Comparison of ENCODE assay signal across 8 cellular contexts in genomic region chr4:15681372-15682339, GRCh38. TPM values are rescaled to one million over a fixed set of nuclear protein-coding genes. Genes with fewer than 3 reads are reported as not detected.
DNase-seq lines count a peak whose midpoint lies in the region; TF ChIP-seq lines count a peak whose summit lies in the region.

FAM200B (plus strand) TSS chr4:15681827; CDS start chr4:15686978, 5,151 bp downstream.

- H3K36me3 ChIP-seq in effector memory CD4-positive, alpha-beta T cell (ENCODE audit: control insufficient read depth, insufficient read depth, low read length) = peaks cover 9% of the 10 kb centered on the region

- H3K27ac ChIP-seq in effector memory CD4-positive, alpha-beta T cell (ENCODE audit: insufficient read depth, low read length, poor library complexity, severe bottlenecking) = peak within 1 kb of the TSS; percentile 83

- POLR2A ChIA-PET in activated CD8-positive, alpha-beta memory T cell treated with anti-CD3 and anti-CD28 coated beads for 36 hours (lab: Charles Lee) = interaction anchor here (0.6 to 2.0 kb wide), 6 partner anchors 20 to 546 kb away, joined by 3 to 6 read pairs (median 3); no protein-coding TSS in a partner anchor

- peaks cover 12% of the 10 kb centered on the region for H3K4me1 ChIP-seq in effector memory CD4-positive, alpha-beta T cell (ENCODE audit: control insufficient read depth, insufficient read depth, low read length, poor library complexity, severe bottlenecking)

- CTCF ChIA-PET in activated CD8-positive, alpha-beta memory T cell treated with anti-CD3 and anti-CD28 coated beads for 36 hours (lab: Charles Lee) = interaction anchor here (0.7 to 1.0 kb wide), 2 partner anchors 28 to 202 kb away, joined by 3 to 6 read pairs; no protein-coding TSS in a partner anchor

- no peaks in the 10 kb centered on the region for H3K27me3 ChIP-seq in effector memory CD4-positive, alpha-beta T cell (replicated peaks; ENCODE audit: control insufficient read depth, insufficient read depth, low read length, poor library complexity, severe bottlenecking)

- H3K9me3 ChIP-seq in effector memory CD4-positive, alpha-beta T cell (ENCODE audit: control insufficient read depth, low read length) = no peaks in the 10 kb centered on the region

- no peak for TF ChIP-seq CTCF in GM20000 (IDR thresholded peaks at IDR 0.05; ENCODE audit: extremely low read depth, missing control alignments)

- DNase-seq in CMK (ENCODE audit: low read depth) (peak; percentile 95), GM20000 (ENCODE audit: low spot score) (peak; percentile 97), HT-29 (ENCODE audit: low spot score) (peak; percentile 99), NOMO-1 (lab: John Stamatoyannopoulos, UW; ENCODE audit: unreplicated experiment in 2 of 2) (peak; percentile 97 to 98), lung microvascular endothelial cell (ENCODE audit: low read depth in 2 of 2) (peak; percentile 98 to 99)
- peak; percentile 90 to 96 (median 92) for DNase-seq in effector memory CD4-positive, alpha-beta T cell
- peak; percentile 97 to 99 (median 97) for DNase-seq in stimulated activated CD4-positive, alpha-beta T cell treated with anti-CD3 and anti-CD28 coated beads, TNF-alpha, amount 100 ng/mL, for 48 hours (ENCODE audit: low read depth in 3 of 3)

- H3K4me3 ChIP-seq in effector memory CD4-positive, alpha-beta T cell (ENCODE audit: insufficient read depth, low read depth, low read length, poor library complexity, severe bottlenecking) = peak within 1 kb of the TSS; percentile 82

RNA-seq across cellular contexts. Expression of gene FAM200B, which starts in this region (rescaled TPM):
- total RNA-seq in HT-29 (2014; rRNA removed; shearing (Covaris generic)) = 8.2 and 11.2 TPM in 2 replicates
- total RNA-seq in activated CD8-positive, alpha-beta memory T cell treated with anti-CD3 and anti-CD28 coated beads for 36 hours = 10 to 100 TPM; 10.3 to 12.1 TPM
- 19.2 and 28.4 TPM in 2 replicates for total RNA-seq in lung microvascular endothelial cell

Comparison
In these comparisons a context has a peak if more than half of its experiments do, and no peak if none do; other contexts are left out.
1. Peak in every context shown above with its lines: DNase-seq, H3K4me3 ChIP-seq and H3K27ac ChIP-seq.